ENCODE assay signal across 8 cellular contexts in genomic region chr21:38126677-38127271, GRCh38.
DNase-seq lines count a peak whose midpoint lies in the region; ATAC-seq and TF ChIP-seq lines count a peak whose summit lies in the region.

No MANE protein-coding gene starts in this region.

- H3K79me2 ChIP-seq in neural cell (replicated peaks; ENCODE audit: insufficient read depth, low read length), result no peaks in the 10 kb centered on the region

- TF ChIP-seq CTCF in esophagus squamous epithelium (IDR thresholded peaks at IDR 0.05) (peak in 5 of 6 experiments; percentile 17 to 74 (median 57)), neural cell (IDR thresholded peaks at IDR 0.05; ENCODE audit: poor library complexity, severe bottlenecking) (peak; percentile 92), transverse colon (IDR thresholded peaks at IDR 0.05) (peak; percentile 50 to 68 (median 57))

- H3K9me3 ChIP-seq in esophagus squamous epithelium (no peaks in the 10 kb centered on the region), neural cell (ENCODE audit: low read length) (no peaks in the 10 kb centered on the region), transverse colon (no peaks in the 10 kb centered on the region)

- no peak for TF ChIP-seq POLR2A in esophagus squamous epithelium (IDR thresholded peaks at IDR 0.05)
- no peak for TF ChIP-seq POLR2A in transverse colon (IDR thresholded peaks at IDR 0.05)

- in situ Hi-C loops in transverse colon (cut with MboI; ENCODE audit: low pct_ligation_motif_present in 1 of 4, low pct_unique_long_range_greater_than_20kb in 1 of 4, low sequenced_read_pairs in 3 of 4), result loop anchor here in 3 of 4 donors (25.0 kb wide), 1 partner anchor 414 kb away; no protein-coding TSS in a partner anchor

- H3K27ac ChIP-seq in esophagus squamous epithelium, result no peak overlapping the region
- no peak overlapping the region for H3K27ac ChIP-seq in neural cell (ENCODE audit: low read length)
- H3K27ac ChIP-seq in transverse colon, result no peak overlapping the region

- no peaks in the 10 kb centered on the region for H4K20me1 ChIP-seq in neural cell (ENCODE audit: insufficient read depth)

- intact Hi-C loops in esophagus squamous epithelium (cut with DNase I) (no loop called here), transverse colon (cut with DNase I; ENCODE audit: low total_unique reads) (no loop called here)

- H3K4me3 ChIP-seq in esophagus squamous epithelium (no peak overlapping the region), neural cell (ENCODE audit: low read length) (no peak overlapping the region), transverse colon (no peak overlapping the region)

- no peaks in the 10 kb centered on the region for H3F3A ChIP-seq in neural cell (ENCODE audit: insufficient read depth, low read length, poor library complexity, severe bottlenecking)

- H2AFZ ChIP-seq in neural cell (ENCODE audit: low read depth, low read length), result no peak overlapping the region

- TF ChIP-seq EP300 in neural cell (conservative IDR thresholded peaks at IDR 0.05; ENCODE audit: poor library complexity, severe bottlenecking), result no peak
- TF ChIP-seq EP300 in transverse colon (IDR thresholded peaks at IDR 0.05; ENCODE audit: low read depth), result no peak

- H3K4me1 ChIP-seq in esophagus squamous epithelium (no peaks in the 10 kb centered on the region), transverse colon (no peaks in the 10 kb centered on the region)

- H3K36me3 ChIP-seq in esophagus squamous epithelium (no peaks in the 10 kb centered on the region), neural cell (ENCODE audit: insufficient read depth, low read length) (no peaks in the 10 kb centered on the region), transverse colon (no peaks in the 10 kb centered on the region)

- peak; percentile 92 for TF ChIP-seq RAD21 in neural cell (conservative IDR thresholded peaks at IDR 0.05)

- WGBS in esophagus squamous epithelium, 2 donors, result 26 to 29% methylated on average over 8 of the region's 8 CpGs
- 29 to 69% methylated on average over 4 to 8 of the region's 8 CpGs for WGBS in transverse colon (ENCODE audit: low coverage in 1 of 2), 2 donors

- H3K4me2 ChIP-seq in neural cell (ENCODE audit: low read length), result no peak overlapping the region

- no peak overlapping the region for H3K9ac ChIP-seq in neural cell (ENCODE audit: low read length)

- no peaks in the 10 kb centered on the region for H3K9me2 ChIP-seq in neural cell (ENCODE audit: insufficient read depth, low read length)

- H3K27me3 ChIP-seq in esophagus squamous epithelium (peaks cover 0 to 55% (median 0%) of the 10 kb centered on the region in 4 donors), neural cell (ENCODE audit: insufficient read depth, low read depth, low read length) (no peaks in the 10 kb centered on the region), transverse colon (peaks cover 34% of the 10 kb centered on the region)

- peak; percentile 81 for DNase-seq in COLO668 (lab: John Stamatoyannopoulos, UW; ENCODE audit: unreplicated experiment)
- DNase-seq in NCI-H748 treated with DMSO at 0.1 percent for 48 hours (lab: John Stamatoyannopoulos, UW), result peak; percentile 65
- DNase-seq in activated CD8-positive, alpha-beta memory T cell treated with anti-CD3 and anti-CD28 coated beads for 24 hours, result peak; percentile 75
- DNase-seq in esophagus squamous epithelium (lab: John Stamatoyannopoulos, UW), result no peak
- DNase-seq in transverse colon, result peak; percentile 45

- ATAC-seq in HG03439 (IDR thresholded peaks at IDR 0.05; ENCODE audit: unreplicated experiment), result peak; percentile 58
- ATAC-seq in GM19324 (IDR thresholded peaks at IDR 0.05; ENCODE audit: low FRiP score, unreplicated experiment), result no peak

TF ChIP-seq in neural cell, 6 proteins besides CTCF, POLR2A, EP300 and RAD21:
- no peak for TF ChIP-seq POLR2AphosphoS5 (IDR thresholded peaks at IDR 0.05)
- peak; percentile 91 for TF ChIP-seq SMC3 (conservative IDR thresholded peaks at IDR 0.05; ENCODE audit: poor library complexity)
- no peak for TF ChIP-seq REST (IDR thresholded peaks at IDR 0.05; ENCODE audit: borderline replicate concordance)
- no peak for TF ChIP-seq MXI1 (conservative IDR thresholded peaks at IDR 0.05; ENCODE audit: poor library complexity, severe bottlenecking)
- no peak for TF ChIP-seq EZH2 (IDR thresholded peaks at IDR 0.05; ENCODE audit: borderline replicate concordance, insufficient read depth, low read length, poor library complexity, severe bottlenecking)
TF ChIP-seq in neural cell: peak in this region for 1.
